10 cellular contexts compared by ENCODE assay signal in the genomic region with DNA sequence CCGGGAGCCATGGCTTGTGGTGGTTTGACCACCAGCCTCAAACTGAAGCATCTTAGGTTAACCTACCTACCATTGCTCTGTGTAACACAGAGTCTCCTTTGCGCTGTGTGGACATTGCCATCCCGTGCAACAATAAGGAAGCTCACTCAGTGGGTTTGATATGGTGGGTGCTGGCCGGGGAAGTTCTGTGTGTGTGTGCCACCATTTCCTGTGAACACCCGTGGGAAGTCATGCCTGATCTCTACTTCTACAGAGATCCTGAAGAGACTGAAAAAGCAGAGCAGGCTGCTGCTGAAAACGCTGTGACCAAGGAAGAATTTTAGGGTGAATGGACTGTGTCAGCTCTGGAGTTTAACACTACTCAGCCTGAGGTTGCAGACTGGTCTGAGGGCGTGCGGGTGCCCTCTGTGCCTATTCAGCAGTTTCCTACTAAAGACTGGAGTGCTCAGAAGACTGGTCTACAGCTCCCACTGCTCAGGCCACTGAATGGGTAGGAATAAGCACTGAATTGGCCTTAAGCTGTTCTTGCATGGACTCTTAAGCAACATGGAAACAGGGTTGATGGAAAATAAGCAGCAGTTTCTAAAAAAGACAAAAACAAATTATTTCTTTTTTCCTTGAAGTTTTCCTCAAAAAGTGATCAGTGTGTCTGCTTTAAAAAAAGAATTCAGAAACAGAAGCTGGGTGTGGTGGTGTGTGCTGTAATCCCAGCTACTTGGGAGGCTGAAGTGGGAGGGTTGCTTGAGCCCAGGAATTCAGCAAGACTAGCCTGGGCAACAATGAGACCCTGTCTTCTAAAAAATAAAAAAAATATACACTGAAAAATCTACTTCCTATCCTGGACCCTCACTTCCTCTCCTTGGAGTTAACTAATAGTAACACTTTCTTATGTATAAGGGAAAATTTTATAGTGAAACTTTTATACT. TPM values are rescaled to one million over a fixed set of nuclear protein-coding genes. Genes with fewer than 3 reads are reported as not detected.
A peak's percentile ranks its signal among the peaks of the same experiment; 100 is the strongest.
DNase-seq lines count a peak whose midpoint lies in the region; ATAC-seq and TF ChIP-seq lines count a peak whose summit lies in the region.
"Had no signal": no experiment of that assay in that cellular context is flagged by ENCODE, and none has a peak within 500 bp of the region (broad histone marks: within the 10 kb centered on the region; RNA-seq: fewer than 3 reads in every experiment).

No MANE protein-coding gene starts in this region.

- H3K4me1 ChIP-seq in BLaER1 treated with 17β-estradiol and CSF1 and Interleukin-3, amounts not matched to agents 10 nM and 100 nM = peaks cover 18 to 63% (median 24%) of the 10 kb centered on the region in 10 experiments
- peaks cover 23% of the 10 kb centered on the region for H3K4me1 ChIP-seq in OCI-LY1 (ENCODE audit: insufficient read depth, low read length, severe bottlenecking)
- H3K4me1 ChIP-seq in esophagus squamous epithelium = peaks cover 0 to 48% (median 14%) of the 10 kb centered on the region in 3 donors
- peaks cover 0 to 3% of the 10 kb centered on the region in 2 experiments for H3K4me1 ChIP-seq in trophoblast cell (ENCODE audit: control insufficient read depth in 1 of 2, insufficient read depth in 2 of 2, low read length in 2 of 2)

- peak overlapping the region in 1 of 10 experiments; percentile 16; a peak in 1 of 20 replicates for H3K4me3 ChIP-seq in BLaER1 treated with 17β-estradiol and CSF1 and Interleukin-3, amounts not matched to agents 10 nM and 100 nM
- H3K4me3 ChIP-seq in OCI-LY1 (ENCODE audit: low read depth, low read length, poor library complexity, severe bottlenecking) (no peak overlapping the region), esophagus squamous epithelium (no peak overlapping the region), trophoblast cell (ENCODE audit: low read depth, low read length) (no peak overlapping the region)

- intact Hi-C loops in esophagus squamous epithelium (cut with DNase I) = no loop called here
- intact Hi-C loops in posterior cingulate gyrus (cut with DNase I) = no loop called here

- no peak overlapping the region for H3K14ac ChIP-seq in trophoblast cell (ENCODE audit: low read length)

- no peak overlapping the region for H2BK120ac ChIP-seq in trophoblast cell (ENCODE audit: insufficient read depth, low read length, poor library complexity)

- no peak for TF ChIP-seq CTCF in OCI-LY1 (IDR thresholded peaks at IDR 0.05; ENCODE audit: low read length)
- TF ChIP-seq CTCF in esophagus squamous epithelium (IDR thresholded peaks at IDR 0.05) = no peak

- peaks cover 20 to 49% (median 37%) of the 10 kb centered on the region in 11 experiments for H3K9me3 ChIP-seq in BLaER1 treated with 17β-estradiol and CSF1 and Interleukin-3, amounts not matched to agents 10 nM and 100 nM (replicated peaks in 1 of 11)
- H3K9me3 ChIP-seq in OCI-LY1 (ENCODE audit: low read length) = peaks cover 16% of the 10 kb centered on the region; the same call in 1 of the 2 replicates
- peaks cover 0 to 9% (median 0%) of the 10 kb centered on the region in 3 donors for H3K9me3 ChIP-seq in esophagus squamous epithelium
- no peaks in the 10 kb centered on the region for H3K9me3 ChIP-seq in trophoblast cell (ENCODE audit: insufficient read depth, low read depth, low read length)

- TF ChIP-seq POLR2A in esophagus squamous epithelium (IDR thresholded peaks at IDR 0.05) = no peak

- no peaks in the 10 kb centered on the region for H3K79me1 ChIP-seq in trophoblast cell (ENCODE audit: low read length)

- H3K4me2 ChIP-seq in BLaER1 treated with 17β-estradiol and CSF1 and Interleukin-3, amounts not matched to agents 10 nM and 100 nM = peak overlapping the region; percentile 48 to 75 (median 63)
- H3K4me2 ChIP-seq in OCI-LY1 (ENCODE audit: low read length) = peak overlapping the region; percentile 14; the same call in 1 of the 2 replicates
- no peak overlapping the region for H3K4me2 ChIP-seq in trophoblast cell (ENCODE audit: low read length)

- H4K12ac ChIP-seq in trophoblast cell (ENCODE audit: low read depth, low read length) = no peak overlapping the region

- H3K4ac ChIP-seq in trophoblast cell (ENCODE audit: low read depth, low read length) = peak overlapping the region; percentile 33

- no peaks in the 10 kb centered on the region for H3K9me2 ChIP-seq in OCI-LY1 (ENCODE audit: low read depth, low read length)

- no peak overlapping the region for H3K23ac ChIP-seq in trophoblast cell (ENCODE audit: low read length)

- peaks cover 4 to 66% (median 43%) of the 10 kb centered on the region in 11 experiments; a peak in 18 of 22 replicates for H3K36me3 ChIP-seq in BLaER1 treated with 17β-estradiol and CSF1 and Interleukin-3, amounts not matched to agents 10 nM and 100 nM
- H3K36me3 ChIP-seq in OCI-LY1 (ENCODE audit: insufficient read depth, low read length) = peaks cover 17% of the 10 kb centered on the region
- peaks cover 0 to 16% (median 0%) of the 10 kb centered on the region in 3 donors for H3K36me3 ChIP-seq in esophagus squamous epithelium
- H3K36me3 ChIP-seq in trophoblast cell (ENCODE audit: control insufficient read depth in 1 of 2, insufficient read depth in 2 of 2, low read length in 2 of 2) = peaks cover 0 to 7% of the 10 kb centered on the region in 2 experiments

- peak overlapping the region in 8 of 11 experiments; percentile 5 to 56 (median 44); a peak in 12 of 22 replicates for H3K27ac ChIP-seq in BLaER1 treated with 17β-estradiol and CSF1 and Interleukin-3, amounts not matched to agents 10 nM and 100 nM
- H3K27ac ChIP-seq in OCI-LY1 (ENCODE audit: low read depth, low read length, poor library complexity, severe bottlenecking) (no peak overlapping the region), esophagus squamous epithelium (peak overlapping the region; percentile 50 to 77 (median 74)), trophoblast cell (ENCODE audit: low read depth, low read length) (no peak overlapping the region)
- H3K27ac ChIP-seq: C4-2B had no signal

- no peak overlapping the region for H2BK12ac ChIP-seq in trophoblast cell (ENCODE audit: low read length)

- H3K79me2 ChIP-seq in OCI-LY1 (ENCODE audit: insufficient read depth, low read length) = peaks cover 79% of the 10 kb centered on the region
- H3K79me2 ChIP-seq in trophoblast cell (ENCODE audit: control insufficient read depth, insufficient read depth, low read length, poor library complexity) = peaks cover 2% of the 10 kb centered on the region

- H4K8ac ChIP-seq in trophoblast cell (ENCODE audit: low read depth, low read length) = no peak overlapping the region

- H3F3A ChIP-seq in OCI-LY1 (ENCODE audit: insufficient read depth, low read length) = no peaks in the 10 kb centered on the region

- peaks cover 8 to 81% (median 28%) of the 10 kb centered on the region in 11 experiments; a peak in 13 of 22 replicates for H4K20me1 ChIP-seq in BLaER1 treated with 17β-estradiol and CSF1 and Interleukin-3, amounts not matched to agents 10 nM and 100 nM
- no peaks in the 10 kb centered on the region for H4K20me1 ChIP-seq in OCI-LY1 (ENCODE audit: insufficient read depth, low read length)

- ATAC-seq in HG03108 (IDR thresholded peaks at IDR 0.05; ENCODE audit: unreplicated experiment) = no peak

- DNase-seq in esophagus squamous epithelium (lab: John Stamatoyannopoulos, UW) (no peak), trophoblast cell (no peak), DMS 273 (lab: John Stamatoyannopoulos, UW; ENCODE audit: unreplicated experiment) (no peak), amniotic stem cell (lab: John Stamatoyannopoulos, UW) (no peak), posterior cingulate gyrus (no peak)
- DNase-seq: NCI-H1105 had no signal

- 74 to 85% methylated on average over 5 of the region's 8 CpGs for WGBS in esophagus squamous epithelium, 2 donors
- no CpG with 5 or more reads among the region's 8 CpGs for WGBS in trophoblast cell (ENCODE audit: extremely low coverage, insufficient coverage, insufficient read length)

- peak overlapping the region in 5 of 11 experiments; percentile 11 to 51 (median 20); a peak in 6 of 22 replicates for H3K9ac ChIP-seq in BLaER1 treated with 17β-estradiol and CSF1 and Interleukin-3, amounts not matched to agents 10 nM and 100 nM
- no peak overlapping the region for H3K9ac ChIP-seq in OCI-LY1 (ENCODE audit: low read length)
- no peak overlapping the region for H3K9ac ChIP-seq in trophoblast cell (ENCODE audit: low read length)

- H4K91ac ChIP-seq in trophoblast cell (ENCODE audit: low read depth, low read length) = no peak overlapping the region

- H3K27me3 ChIP-seq in BLaER1 treated with 17β-estradiol and CSF1 and Interleukin-3, amounts not matched to agents 10 nM and 100 nM = no peaks in the 10 kb centered on the region
- H3K27me3 ChIP-seq in OCI-LY1 (ENCODE audit: insufficient read depth, low read length) (no peaks in the 10 kb centered on the region), esophagus squamous epithelium (no peaks in the 10 kb centered on the region), trophoblast cell (ENCODE audit: insufficient read depth, low read length) (no peaks in the 10 kb centered on the region)

- no peak overlapping the region for H2BK5ac ChIP-seq in trophoblast cell (ENCODE audit: low read depth, low read length, poor library complexity)

- H3K18ac ChIP-seq in trophoblast cell (ENCODE audit: low read length) = no peak overlapping the region

- no peak overlapping the region for H2AK5ac ChIP-seq in trophoblast cell (ENCODE audit: low read length)

- H2AFZ ChIP-seq in OCI-LY1 (ENCODE audit: low read length) (no peak overlapping the region), trophoblast cell (ENCODE audit: insufficient read depth, low read length, poor library complexity) (no peak overlapping the region)

RNA-seq across cellular contexts. Expression of gene CEP350, which starts 14.6 kb away (rescaled TPM):
- 10 to 100 TPM; 31.1 to 66.9 (median 45.2) TPM for total RNA-seq in esophagus squamous epithelium
- polyA plus RNA-seq in trophoblast cell (2013) = 12.5 and 12.7 TPM in 2 replicates

Comparison
In these comparisons a context has a peak if more than half of its experiments do, and no peak if none do; other contexts are left out.
1. H3K27ac ChIP-seq: peak in BLaER1 treated with 17β-estradiol and CSF1 and Interleukin-3, amounts not matched to agents 10 nM and 100 nM (8 of 11) and esophagus squamous epithelium (4 of 4); none in OCI-LY1 (single experiment) and trophoblast cell (single experiment).